ENCODE assay signal across 22 cellular contexts in genomic region chr1:65751961-65752360, GRCh38. TPM values are rescaled to one million over a fixed set of nuclear protein-coding genes. Genes with fewer than 3 reads are reported as not detected.
DNase-seq lines count a peak whose midpoint lies in the region; ATAC-seq and TF ChIP-seq lines count a peak whose summit lies in the region.
"Had no signal": no experiment of that assay in that cellular context is flagged by ENCODE, and none has a peak within 500 bp of the region (broad histone marks: within the 10 kb centered on the region; RNA-seq: fewer than 3 reads in every experiment).

No MANE protein-coding gene starts in this region.

- no peaks in the 10 kb centered on the region for H3K4me1 Mint-ChIP-seq in naive thymus-derived CD4-positive, alpha-beta T cell
- no peaks in the 10 kb centered on the region for H3K4me1 Mint-ChIP-seq in activated T-helper 17 cell treated with anti-CD3 and anti-CD28 coated beads, Interleukin-2, amount 50 U/mL, for 72 hours

- peaks cover 7 to 17% (median 9%) of the 10 kb centered on the region in 5 donors for H3K27me3 Mint-ChIP-seq in naive thymus-derived CD4-positive, alpha-beta T cell
- peaks cover 3% of the 10 kb centered on the region for H3K27me3 Mint-ChIP-seq in activated T-helper 17 cell treated with anti-CD3 and anti-CD28 coated beads, Interleukin-2, amount 50 U/mL, for 72 hours

- H3K27me3 ChIP-seq in mammary epithelial cell (ENCODE audit: insufficient read depth, low read length) (no peaks in the 10 kb centered on the region), lower lobe of right lung (ENCODE audit: low read depth) (no peaks in the 10 kb centered on the region)
- H3K27me3 ChIP-seq in naive thymus-derived CD4-positive, alpha-beta T cell (ENCODE audit: control insufficient read depth in 2 of 2, insufficient read depth in 2 of 2, low read length in 2 of 2) = no peaks in the 10 kb centered on the region
- H3K27me3 ChIP-seq: MG63, Peyer's patch had no signal

- no peak overlapping the region for H2AFZ ChIP-seq in mammary epithelial cell (ENCODE audit: low read depth, low read length)

- peaks cover 0 to 5% (median 0%) of the 10 kb centered on the region in 11 donors for H3K9me3 Mint-ChIP-seq in naive thymus-derived CD4-positive, alpha-beta T cell
- H3K9me3 Mint-ChIP-seq in activated T-helper 17 cell treated with anti-CD3 and anti-CD28 coated beads, Interleukin-2, amount 50 U/mL, for 72 hours = no peaks in the 10 kb centered on the region

- H4K20me1 ChIP-seq in mammary epithelial cell (ENCODE audit: insufficient read depth, low read length) = no peaks in the 10 kb centered on the region

- no peak overlapping the region for H3K4me3 Mint-ChIP-seq in naive thymus-derived CD4-positive, alpha-beta T cell
- H3K4me3 Mint-ChIP-seq in activated T-helper 17 cell treated with anti-CD3 and anti-CD28 coated beads, Interleukin-2, amount 50 U/mL, for 72 hours = no peak overlapping the region

- H3K9ac ChIP-seq in mammary epithelial cell (ENCODE audit: insufficient read depth, low read length) = no peak overlapping the region
- H3K9ac ChIP-seq: SK-N-SH had no signal

- intact Hi-C loops in mammary epithelial cell (cut with micrococcal nuclease) (no loop called here), lower lobe of right lung (cut with DNase I) (no loop called here)
- intact Hi-C loops in naive thymus-derived CD4-positive, alpha-beta T cell (cut with micrococcal nuclease) = no loop called here

- no peaks in the 10 kb centered on the region for H3K79me2 ChIP-seq in mammary epithelial cell (ENCODE audit: insufficient read depth, low read length)

- no peak overlapping the region for H3K27ac Mint-ChIP-seq in naive thymus-derived CD4-positive, alpha-beta T cell
- H3K27ac Mint-ChIP-seq in activated T-helper 17 cell treated with anti-CD3 and anti-CD28 coated beads, Interleukin-2, amount 50 U/mL, for 72 hours = no peak overlapping the region

- H3K36me3 ChIP-seq in mammary epithelial cell (ENCODE audit: insufficient read depth, low read length) (no peaks in the 10 kb centered on the region), lower lobe of right lung (no peaks in the 10 kb centered on the region)
- H3K36me3 ChIP-seq in naive thymus-derived CD4-positive, alpha-beta T cell (ENCODE audit: control insufficient read depth in 2 of 3, insufficient read depth in 3 of 3, low read length in 3 of 3) = no peaks in the 10 kb centered on the region
- H3K36me3 ChIP-seq: MG63, Peyer's patch had no signal

- H3K4me2 ChIP-seq in mammary epithelial cell (ENCODE audit: insufficient read depth, low read depth, low read length) = no peak overlapping the region
- H3K4me2 ChIP-seq: SK-N-SH had no signal

- DNase-seq in COLO829 (ENCODE audit: low spot score) = peak; percentile 8
- peak; percentile 28 for DNase-seq in M059J (ENCODE audit: low read depth)
- DNase-seq in mammary epithelial cell = peak; percentile 6
- no peak for DNase-seq in naive thymus-derived CD4-positive, alpha-beta T cell
- DNase-seq in NCI-H510A treated with DMSO at 0.1 percent for 48 hours (lab: John Stamatoyannopoulos, UW) = no peak
- DNase-seq in lower lobe of right lung = no peak
- DNase-seq: DMS153, Karpas-422, MG63, NCI-H1105 treated with DMSO at 0.1 percent for 48 hours, NCI-H146, NCI-H1930, NCI-H2107, NCI-H446, NCI-H526 treated with DMSO at 0.1 percent for 48 hours, Peyer's patch, SK-N-SH, SW 1271 had no signal

- CTCF ChIA-PET in mammary epithelial cell (lab: Charles Lee; ENCODE audit: low non-redundant PET) = no interaction called here
- CTCF ChIA-PET in naive thymus-derived CD4-positive, alpha-beta T cell (lab: Charles Lee) = interaction anchor here (0.7 kb wide), 1 partner anchor 15 kb away, joined by 3 read pairs; no protein-coding TSS in a partner anchor

- BruUV-seq in mammary epithelial cell (replicated peaks; lab: Mats Ljungman, UMichigan) = no TSS peak

- TF ChIP-seq CTCF in mammary epithelial cell (conservative IDR thresholded peaks at IDR 0.05 in 1 of 2, IDR thresholded peaks at IDR 0.05 in 1 of 2; ENCODE audit: extremely low read depth in 1 of 2, insufficient read depth in 1 of 2, low read depth in 1 of 2, low read length in 2 of 2) = no peak
- no peak for TF ChIP-seq CTCF in lower lobe of right lung (IDR thresholded peaks at IDR 0.05)

- H3K9me3 ChIP-seq in mammary epithelial cell (replicated peaks; ENCODE audit: insufficient read depth, low read length) (no peaks in the 10 kb centered on the region), lower lobe of right lung (no peaks in the 10 kb centered on the region)
- no peaks in the 10 kb centered on the region for H3K9me3 ChIP-seq in naive thymus-derived CD4-positive, alpha-beta T cell (ENCODE audit: control insufficient read depth in 2 of 3, low read length in 3 of 3)
- H3K9me3 ChIP-seq: MG63, Peyer's patch, SK-N-SH had no signal

- ATAC-seq in naive thymus-derived CD4-positive, alpha-beta T cell = peak; percentile 22
- ATAC-seq in HG02759 (IDR thresholded peaks at IDR 0.05; ENCODE audit: unreplicated experiment) (no peak), lower lobe of right lung (no peak)
- ATAC-seq in activated T-helper 17 cell treated with anti-CD3 and anti-CD28 coated beads, Interleukin-2, amount 50 U/mL, for 72 hours (replicated peaks) = no peak
- ATAC-seq: HepG2 had no signal

- H3K27ac ChIP-seq in mammary epithelial cell (ENCODE audit: insufficient read depth, low read depth, low read length) (no peak overlapping the region), lower lobe of right lung (no peak overlapping the region)
- no peak overlapping the region for H3K27ac ChIP-seq in naive thymus-derived CD4-positive, alpha-beta T cell (ENCODE audit: low read depth, low read length)
- H3K27ac ChIP-seq: Peyer's patch had no signal

- POLR2A ChIA-PET in naive thymus-derived CD4-positive, alpha-beta T cell (lab: Charles Lee) = no interaction called here

- dilution Hi-C loops in mammary epithelial cell (cut with HindIII; ENCODE audit: low sequenced_read_pairs) = no loop called here

- in situ Hi-C loops in mammary epithelial cell (cut with MboI; ENCODE audit: low sequenced_read_pairs in 2 of 2) = no loop called here

- no peaks in the 10 kb centered on the region for H3K36me3 Mint-ChIP-seq in naive thymus-derived CD4-positive, alpha-beta T cell
- H3K36me3 Mint-ChIP-seq in activated T-helper 17 cell treated with anti-CD3 and anti-CD28 coated beads, Interleukin-2, amount 50 U/mL, for 72 hours (ENCODE audit: low read depth) = no peaks in the 10 kb centered on the region

- WGBS in mammary epithelial cell (ENCODE audit: low coverage, missing lambda C conversion rate) = 34% methylated on average over 3 of the region's 3 CpGs

- H3K4me1 ChIP-seq in mammary epithelial cell (ENCODE audit: insufficient read depth, low read length) (no peaks in the 10 kb centered on the region), lower lobe of right lung (no peaks in the 10 kb centered on the region)
- H3K4me1 ChIP-seq in naive thymus-derived CD4-positive, alpha-beta T cell (ENCODE audit: control insufficient read depth in 2 of 2, insufficient read depth in 2 of 2, low read length in 2 of 2) = no peaks in the 10 kb centered on the region
- H3K4me1 ChIP-seq: Peyer's patch had no signal

- H3K4me3 ChIP-seq in mammary epithelial cell (replicated peaks in 1 of 3; ENCODE audit: insufficient read depth in 1 of 3, low read depth in 2 of 3, low read length in 3 of 3) = no peak overlapping the region
- H3K4me3 ChIP-seq in naive thymus-derived CD4-positive, alpha-beta T cell (ENCODE audit: low read length) = no peak overlapping the region
- no peak overlapping the region for H3K4me3 ChIP-seq in lower lobe of right lung
- H3K4me3 ChIP-seq: MG63, Peyer's patch had no signal

RNA-seq across cellular contexts. Expression of gene PDE4B, which starts 40.7 kb away (rescaled TPM):
- total RNA-seq in M059J (2014; rRNA removed; shearing (Covaris generic)) = 2.8 and 5.8 TPM in 2 replicates
- total RNA-seq in mammary epithelial cell (1 to 10 TPM in 1 of 2 donors, not detected in 1; 3.8 TPM), lower lobe of right lung (26.9 TPM)
- 0.02 TPM for polyA plus RNA-seq in mammary epithelial cell
- polyA minus RNA-seq in mammary epithelial cell = not detected
- total RNA-seq in naive thymus-derived CD4-positive, alpha-beta T cell = 10 to 100 TPM; 43.5 to 99.2 (median 46.7) TPM
- 10 to 100 TPM; 46.4 to 48.1 TPM for polyA plus RNA-seq in naive thymus-derived CD4-positive, alpha-beta T cell
- 10 to 100 TPM; 60.3 to 78.5 TPM for total RNA-seq in activated T-helper 17 cell treated with anti-CD3 and anti-CD28 coated beads, Interleukin-2, amount 50 U/mL, for 72 hours
- total RNA-seq: A172, HepG2 had no signal
- polyA plus RNA-seq: HepG2 had no signal

Comparison
In these comparisons a context has a peak if more than half of its experiments do, and no peak if none do; other contexts are left out.
1. DNase-seq: peak in COLO829 (single experiment), M059J (single experiment) and mammary epithelial cell (single experiment); none in naive thymus-derived CD4-positive, alpha-beta T cell (0 of 9), NCI-H510A treated with DMSO at 0.1 percent for 48 hours (single experiment) and lower lobe of right lung (single experiment).